ENCODE assay signal across 1 cellular context in the genomic region with DNA sequence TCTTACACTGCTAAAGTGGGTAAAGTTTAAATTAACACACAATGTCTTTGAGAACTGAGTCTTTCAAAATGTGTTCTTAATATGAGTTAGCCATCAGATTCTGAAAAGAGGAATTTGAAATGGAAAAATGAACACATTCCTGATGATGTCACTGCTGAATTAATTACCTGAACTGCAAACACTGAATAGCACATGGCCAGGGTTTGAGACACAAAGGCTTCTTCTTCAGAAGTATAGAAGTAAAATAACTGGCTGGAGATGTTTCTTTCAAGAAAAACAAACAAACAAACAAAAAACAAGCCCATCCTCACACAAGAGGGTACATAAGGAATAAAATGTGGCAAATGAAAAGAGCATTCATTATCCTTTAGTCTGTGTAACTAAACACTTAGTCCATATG.
TF ChIP-seq lines count a peak whose summit lies in the region.

No MANE protein-coding gene starts in this region.

TF ChIP-seq in IMR-90, 13 proteins besides CTCF, POLR2A, EP300 and RAD21:
- TF ChIP-seq BHLHE40 (IDR thresholded peaks at IDR 0.05; ENCODE audit: low read depth, low read length) = no peak
- TF ChIP-seq FOS (IDR thresholded peaks at IDR 0.05; ENCODE audit: low read depth, low read length) = no peak
- TF ChIP-seq MXI1 (IDR thresholded peaks at IDR 0.05; ENCODE audit: borderline replicate concordance, low read depth, low read length) = no peak
- no peak for TF ChIP-seq SMC3 (IDR thresholded peaks at IDR 0.05; ENCODE audit: low read depth, low read length)
- TF ChIP-seq CHD1 (IDR thresholded peaks at IDR 0.05; ENCODE audit: low read depth, low read length) = no peak
- TF ChIP-seq MAFK (IDR thresholded peaks at IDR 0.05; ENCODE audit: low read depth, low read length) = no peak
- TF ChIP-seq, protein P1, sequence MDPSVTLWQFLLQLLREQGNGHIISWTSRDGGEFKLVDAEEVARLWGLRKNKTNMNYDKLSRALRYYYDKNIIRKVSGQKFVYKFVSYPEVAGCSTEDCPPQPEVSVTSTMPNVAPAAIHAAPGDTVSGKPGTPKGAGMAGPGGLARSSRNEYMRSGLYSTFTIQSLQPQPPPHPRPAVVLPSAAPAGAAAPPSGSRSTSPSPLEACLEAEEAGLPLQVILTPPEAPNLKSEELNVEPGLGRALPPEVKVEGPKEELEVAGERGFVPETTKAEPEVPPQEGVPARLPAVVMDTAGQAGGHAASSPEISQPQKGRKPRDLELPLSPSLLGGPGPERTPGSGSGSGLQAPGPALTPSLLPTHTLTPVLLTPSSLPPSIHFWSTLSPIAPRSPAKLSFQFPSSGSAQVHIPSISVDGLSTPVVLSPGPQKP (IDR thresholded peaks at IDR 0.05; ENCODE audit: borderline replicate concordance, low read depth, low read length) = no peak
- no peak for TF ChIP-seq RFX5 (IDR thresholded peaks at IDR 0.05; ENCODE audit: low read depth, low read length)
- no peak for TF ChIP-seq RCOR1 (IDR thresholded peaks at IDR 0.05; ENCODE audit: insufficient replicate concordance, low read length)
- TF ChIP-seq, protein P2, sequence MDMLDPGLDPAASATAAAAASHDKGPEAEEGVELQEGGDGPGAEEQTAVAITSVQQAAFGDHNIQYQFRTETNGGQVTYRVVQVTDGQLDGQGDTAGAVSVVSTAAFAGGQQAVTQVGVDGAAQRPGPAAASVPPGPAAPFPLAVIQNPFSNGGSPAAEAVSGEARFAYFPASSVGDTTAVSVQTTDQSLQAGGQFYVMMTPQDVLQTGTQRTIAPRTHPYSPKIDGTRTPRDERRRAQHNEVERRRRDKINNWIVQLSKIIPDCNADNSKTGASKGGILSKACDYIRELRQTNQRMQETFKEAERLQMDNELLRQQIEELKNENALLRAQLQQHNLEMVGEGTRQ (IDR thresholded peaks at IDR 0.05; ENCODE audit: low read depth, low read length) = no peak
- no peak for TF ChIP-seq NFE2L2 (IDR thresholded peaks at IDR 0.05; ENCODE audit: low read depth, low read length)
